ENCODE assay signal across 8 cellular contexts in the genomic region with DNA sequence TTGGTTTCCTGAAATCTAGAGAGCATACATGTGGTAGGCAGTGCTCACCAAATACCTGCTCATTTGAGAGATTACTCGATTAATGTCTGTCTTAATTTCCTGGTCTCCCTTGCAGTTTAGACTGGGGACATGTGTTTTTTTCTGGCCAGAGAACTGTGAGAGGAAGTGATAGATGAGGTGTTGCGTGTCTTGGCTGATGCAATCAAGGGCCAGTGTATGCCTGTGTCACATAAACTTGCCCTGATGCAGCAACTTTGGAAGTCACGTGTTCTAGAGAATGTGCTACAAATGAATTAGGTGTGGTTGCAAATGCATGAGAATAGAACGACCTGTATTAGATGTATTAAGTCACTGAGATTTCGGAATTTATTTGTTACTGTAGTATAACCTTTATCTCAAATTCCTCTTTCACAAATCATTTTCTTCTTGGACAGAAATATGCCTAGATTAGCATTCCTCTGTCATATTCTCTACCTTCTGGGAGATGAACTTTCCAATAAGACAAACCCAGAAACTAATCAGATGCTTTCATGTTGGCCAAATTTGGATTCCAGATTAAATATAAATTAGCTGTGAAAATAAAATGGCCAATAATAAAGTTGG. TPM values are rescaled to one million over a fixed set of nuclear protein-coding genes. Genes with fewer than 3 reads are reported as not detected.
DNase-seq lines count a peak whose midpoint lies in the region; ATAC-seq and TF ChIP-seq lines count a peak whose summit lies in the region.

No MANE protein-coding gene starts in this region.

- peaks cover 3% of the 10 kb centered on the region for H3K27me3 Mint-ChIP-seq in CD8-positive, alpha-beta T cell (ENCODE audit: low read depth)

- intact Hi-C loops in ascending aorta (cut with DNase I): no loop called here
- intact Hi-C loops in CD8-positive, alpha-beta T cell (cut with DNase I, micrococcal nuclease): no loop called here

- H3K27me3 ChIP-seq in ascending aorta: no peaks in the 10 kb centered on the region
- H3K27me3 ChIP-seq in CD8-positive, alpha-beta T cell (ENCODE audit: insufficient read depth, low read length): no peaks in the 10 kb centered on the region

- H3K27ac ChIP-seq in ascending aorta: no peak overlapping the region
- no peak overlapping the region for H3K27ac ChIP-seq in CD8-positive, alpha-beta T cell (ENCODE audit: low read depth, low read length)

- H3K4me3 Mint-ChIP-seq in CD8-positive, alpha-beta T cell: no peak overlapping the region

- no peaks in the 10 kb centered on the region for H3K4me1 ChIP-seq in ascending aorta
- no peaks in the 10 kb centered on the region for H3K4me1 ChIP-seq in CD8-positive, alpha-beta T cell (ENCODE audit: insufficient read depth, low read length)

- no peak for TF ChIP-seq CTCF in AG10803 (conservative IDR thresholded peaks at IDR 0.05; ENCODE audit: low read length)
- no peak for TF ChIP-seq CTCF in LNCaP clone FGC (IDR thresholded peaks at IDR 0.05; ENCODE audit: control insufficient read depth, extremely low read depth, insufficient read depth)
- no peak for TF ChIP-seq CTCF in ascending aorta (IDR thresholded peaks at IDR 0.05)
- no peak for TF ChIP-seq CTCF in CD8-positive, alpha-beta T cell (IDR thresholded peaks at IDR 0.05)

- H3K9me3 ChIP-seq in ascending aorta: no peaks in the 10 kb centered on the region
- H3K9me3 ChIP-seq in CD8-positive, alpha-beta T cell (ENCODE audit: low read length): no peaks in the 10 kb centered on the region

- peak; percentile 82 for ATAC-seq in GM19395 (IDR thresholded peaks at IDR 0.05; ENCODE audit: unreplicated experiment)
- no peak for ATAC-seq in CD8-positive, alpha-beta T cell
- ATAC-seq in GM18498 (IDR thresholded peaks at IDR 0.05; ENCODE audit: unreplicated experiment): no peak

- DNase-seq in AG10803 (ENCODE audit: low read depth): peak; percentile 95
- DNase-seq in LNCaP clone FGC (ENCODE audit: low read depth): peak; percentile 25
- peak; percentile 41 to 75 for DNase-seq in ascending aorta (ENCODE audit: low spot score in 2 of 2)
- peak; percentile 72 for DNase-seq in medulla oblongata (ENCODE audit: extremely low spot score)
- DNase-seq in NCI-H2081 (lab: John Stamatoyannopoulos, UW): no peak
- DNase-seq in CD8-positive, alpha-beta T cell: no peak

- no peaks in the 10 kb centered on the region for H3K36me3 Mint-ChIP-seq in CD8-positive, alpha-beta T cell

- no peaks in the 10 kb centered on the region for H3K36me3 ChIP-seq in ascending aorta
- no peaks in the 10 kb centered on the region for H3K36me3 ChIP-seq in CD8-positive, alpha-beta T cell (ENCODE audit: insufficient read depth, low read length)

- CTCF ChIA-PET in CD8-positive, alpha-beta T cell (lab: Charles Lee): no interaction called here

- no peaks in the 10 kb centered on the region for H3K4me1 Mint-ChIP-seq in CD8-positive, alpha-beta T cell (ENCODE audit: low read depth)

- H3K4me3 ChIP-seq in AG10803 (ENCODE audit: low read length) (no peak overlapping the region), LNCaP clone FGC (ENCODE audit: low read depth, low read length) (no peak overlapping the region), ascending aorta (no peak overlapping the region)
- no peak overlapping the region for H3K4me3 ChIP-seq in CD8-positive, alpha-beta T cell (ENCODE audit: low read depth, low read length)

- H3K9me3 Mint-ChIP-seq in CD8-positive, alpha-beta T cell: no peaks in the 10 kb centered on the region

- POLR2A ChIA-PET in CD8-positive, alpha-beta T cell (lab: Charles Lee): no interaction called here

- no peak overlapping the region for H3K27ac Mint-ChIP-seq in CD8-positive, alpha-beta T cell

RNA-seq across cellular contexts. Expression of a gene that starts 9.9 kb away (rescaled TPM):
- not detected for total RNA-seq in ascending aorta
- total RNA-seq in CD8-positive, alpha-beta T cell: not detected

RNA-seq across cellular contexts. Expression of a gene that starts 29.8 kb away (rescaled TPM):
- not detected for total RNA-seq in ascending aorta
- under 1 TPM; 0.50 to 0.57 TPM for total RNA-seq in CD8-positive, alpha-beta T cell

RNA-seq across cellular contexts. Expression of a gene that starts 42.3 kb away (rescaled TPM):
- not detected for total RNA-seq in ascending aorta
- total RNA-seq in CD8-positive, alpha-beta T cell: under 1 TPM in 1 of 2 experiments, not detected in 1; 0.81 TPM

Comparison
In these comparisons a context has a peak if more than half of its experiments do, and no peak if none do; other contexts are left out.
1. DNase-seq: peak in AG10803 (single experiment), LNCaP clone FGC (single experiment), ascending aorta (2 of 2) and medulla oblongata (single experiment); none in NCI-H2081 (0 of 2) and CD8-positive, alpha-beta T cell (0 of 7).